23 cellular contexts compared by ENCODE assay signal in genomic region chr5:73137575-73138530, GRCh38. TPM values are rescaled to one million over a fixed set of nuclear protein-coding genes. Genes with fewer than 3 reads are reported as not detected.
DNase-seq lines count a peak whose midpoint lies in the region; FAIRE-seq and TF ChIP-seq lines count a peak whose summit lies in the region.
"Had no signal": no experiment of that assay in that cellular context is flagged by ENCODE, and none has a peak within 500 bp of the region (broad histone marks: within the 10 kb centered on the region; RNA-seq: fewer than 3 reads in every experiment).

No MANE protein-coding gene starts in this region.

- DNase-seq in bronchial epithelial cell (ENCODE audit: low read depth) (peak; percentile 24), keratinocyte (ENCODE audit: low read depth, low spot score) (no peak), small intestine (peak; percentile 93), smooth muscle cell (lab: John Stamatoyannopoulos, UW; ENCODE audit: unreplicated experiment) (no peak), ovary (no peak)
- DNase-seq in activated naive CD4-positive, alpha-beta T cell treated with Interleukin-2 at 50 U/mL for 16 hours, result no peak
- DNase-seq: AML-193, COR-L47, DMS 273 treated with DMSO at 0.1 percent for 48 hours, DND-41, H9, IMR-90, Karpas-422, NCI-H1417 treated with DMSO at 0.1 percent for 48 hours, NCI-H187 treated with DMSO at 0.1 percent for 48 hours, NCI-H226, NCI-H524 had no signal

- H3K4me2 ChIP-seq in OCI-LY3 (ENCODE audit: low read length), result peak overlapping the region; percentile 75
- H3K4me2 ChIP-seq in keratinocyte (ENCODE audit: control insufficient read depth, extremely low read depth, insufficient read depth, low read depth, low read length), result peak overlapping the region; percentile 28
- H3K4me2 ChIP-seq in smooth muscle cell, result no peak overlapping the region

- H3K27ac ChIP-seq in OCI-LY3 (ENCODE audit: low read length) (peak overlapping the region; percentile 8; the same call in 1 of the 2 replicates), keratinocyte (ENCODE audit: control insufficient read depth, insufficient read depth, low read length) (no peak overlapping the region), small intestine (ENCODE audit: low read depth in 1 of 2, low read length in 1 of 2) (peak overlapping the region; percentile 46 to 63), smooth muscle cell (ENCODE audit: low read depth) (no peak overlapping the region), ovary (no peak overlapping the region)
- H3K27ac ChIP-seq: C4-2B, SJSA1 had no signal

- H4K20me1 ChIP-seq in OCI-LY3 (ENCODE audit: insufficient read depth, low read length) (no peaks in the 10 kb centered on the region), keratinocyte (ENCODE audit: control insufficient read depth, extremely low read depth, insufficient read depth, low read length) (no peaks in the 10 kb centered on the region), smooth muscle cell (ENCODE audit: low read depth) (no peaks in the 10 kb centered on the region)

- no peaks in the 10 kb centered on the region for H3K79me2 ChIP-seq in OCI-LY3 (ENCODE audit: low read length)
- H3K79me2 ChIP-seq in keratinocyte (ENCODE audit: control insufficient read depth, insufficient read depth, low read length), result no peaks in the 10 kb centered on the region
- H3K79me2 ChIP-seq in smooth muscle cell (ENCODE audit: low read depth), result no peaks in the 10 kb centered on the region

- no peaks in the 10 kb centered on the region for H3K36me3 ChIP-seq in OCI-LY3 (replicated peaks; ENCODE audit: low read depth, low read length)
- H3K36me3 ChIP-seq in bronchial epithelial cell (ENCODE audit: control insufficient read depth, insufficient read depth, low read length), result no peaks in the 10 kb centered on the region
- no peaks in the 10 kb centered on the region for H3K36me3 ChIP-seq in keratinocyte (ENCODE audit: control insufficient read depth in 2 of 2, extremely low read depth in 1 of 2, insufficient read depth in 2 of 2, low read length in 2 of 2)
- H3K36me3 ChIP-seq in small intestine (ENCODE audit: control insufficient read depth in 2 of 2, insufficient read depth in 2 of 2, low read length in 2 of 2), result no peaks in the 10 kb centered on the region
- no peaks in the 10 kb centered on the region for H3K36me3 ChIP-seq in smooth muscle cell (ENCODE audit: low read depth)
- no peaks in the 10 kb centered on the region for H3K36me3 ChIP-seq in ovary
- H3K36me3 ChIP-seq: SJSA1 had no signal

- H3K27me3 ChIP-seq in OCI-LY3 (ENCODE audit: low read depth, low read length) (peaks cover 46% of the 10 kb centered on the region), bronchial epithelial cell (ENCODE audit: control insufficient read depth, insufficient read depth, low read length) (no peaks in the 10 kb centered on the region), keratinocyte (ENCODE audit: control insufficient read depth, extremely low read depth, insufficient read depth, low read length) (no peaks in the 10 kb centered on the region), small intestine (ENCODE audit: control insufficient read depth in 2 of 2, insufficient read depth in 2 of 2, low read length in 2 of 2) (no peaks in the 10 kb centered on the region), smooth muscle cell (ENCODE audit: low read depth) (no peaks in the 10 kb centered on the region), ovary (no peaks in the 10 kb centered on the region)
- H3K27me3 ChIP-seq: SJSA1 had no signal

- no peak for TF ChIP-seq POLR2A in ovary (IDR thresholded peaks at IDR 0.05)

- intact Hi-C loops in ovary (cut with DNase I), result no loop called here

- TF ChIP-seq CTCF in OCI-LY3 (IDR thresholded peaks at IDR 0.05; ENCODE audit: low read depth, low read length) (no peak), bronchial epithelial cell (IDR thresholded peaks at IDR 0.05; ENCODE audit: insufficient read depth, low read length, severe bottlenecking) (no peak), keratinocyte (optimal IDR thresholded peaks at IDR 0.05 in 1 of 3, IDR thresholded peaks at IDR 0.05 in 1 of 3, conservative IDR thresholded peaks at IDR 0.05 in 1 of 3; ENCODE audit: extremely low read depth in 1 of 3, insufficient read depth in 2 of 3, low read length in 3 of 3) (no peak), smooth muscle cell (IDR thresholded peaks at IDR 0.05; ENCODE audit: borderline replicate concordance, insufficient read depth, poor library complexity, severe bottlenecking) (no peak), ovary (IDR thresholded peaks at IDR 0.05) (no peak)

- H3F3A ChIP-seq in smooth muscle cell (ENCODE audit: low read depth), result no peaks in the 10 kb centered on the region

- peaks cover 25% of the 10 kb centered on the region for H3K4me1 ChIP-seq in OCI-LY3 (ENCODE audit: low read length)
- H3K4me1 ChIP-seq in keratinocyte (ENCODE audit: control insufficient read depth, extremely low read depth, insufficient read depth, low read length), result peaks cover 8% of the 10 kb centered on the region
- H3K4me1 ChIP-seq in small intestine (ENCODE audit: control insufficient read depth in 2 of 2, insufficient read depth in 1 of 2, low read depth in 1 of 2, low read length in 1 of 2), result peaks cover 2 to 3% of the 10 kb centered on the region in 2 donors
- H3K4me1 ChIP-seq in smooth muscle cell (ENCODE audit: low read depth), result no peaks in the 10 kb centered on the region
- H3K4me1 ChIP-seq in ovary (ENCODE audit: insufficient read depth), result no peaks in the 10 kb centered on the region

- WGBS in small intestine, 3 donors, result 23 to 67% (median 42%) methylated on average over 10 of the region's 10 CpGs
- WGBS in smooth muscle cell (ENCODE audit: low lambda C conversion rate), result 90% methylated on average over 10 of the region's 10 CpGs
- WGBS in ovary, 3 donors, result 88 to 93% (median 90%) methylated on average over 10 of the region's 10 CpGs

- dilution Hi-C loops in keratinocyte (cut with MboI; ENCODE audit: extremely low pct_ligation_motif_present, low sequenced_read_pairs), result no loop called here

- TF ChIP-seq EP300 in ovary (IDR thresholded peaks at IDR 0.05), result no peak

- FAIRE-seq in bronchial epithelial cell (lab: Jason Lieb, UNC), result peak; percentile 7
- peak; percentile 88 for FAIRE-seq in keratinocyte (lab: Jason Lieb, UNC)
- FAIRE-seq in small intestine (lab: Jason Lieb, UNC), result no peak
- FAIRE-seq: HTR-8/SVneo had no signal

- no peaks in the 10 kb centered on the region for H3K9me1 ChIP-seq in keratinocyte (ENCODE audit: control insufficient read depth, extremely low read depth, insufficient read depth, low read length)

- peak overlapping the region; percentile 8; the same call in 1 of the 2 replicates for H3K9ac ChIP-seq in OCI-LY3 (ENCODE audit: low read length)
- H3K9ac ChIP-seq in keratinocyte (ENCODE audit: control insufficient read depth, extremely low read depth, insufficient read depth, low read length), result no peak overlapping the region
- H3K9ac ChIP-seq in smooth muscle cell (ENCODE audit: low read depth), result no peak overlapping the region

- H3K4me3 ChIP-seq in OCI-LY3 (ENCODE audit: low read length), result peak overlapping the region; percentile 68
- no peak overlapping the region for H3K4me3 ChIP-seq in bronchial epithelial cell (ENCODE audit: low read depth, low read length)
- H3K4me3 ChIP-seq in keratinocyte (ENCODE audit: control insufficient read depth in 2 of 3, extremely low read depth in 1 of 3, insufficient read depth in 2 of 3, low read depth in 1 of 3, low read length in 3 of 3), result no peak overlapping the region
- H3K4me3 ChIP-seq in small intestine (ENCODE audit: low read depth in 1 of 2, low read length in 2 of 2), result no peak overlapping the region
- no peak overlapping the region for H3K4me3 ChIP-seq in smooth muscle cell
- H3K4me3 ChIP-seq in ovary, result no peak overlapping the region
- H3K4me3 ChIP-seq: SJSA1 had no signal

- H2AFZ ChIP-seq in OCI-LY3 (ENCODE audit: low read depth, low read length) (peak overlapping the region; percentile 54; the same call in 1 of the 2 replicates), keratinocyte (ENCODE audit: control insufficient read depth, low read length) (peak overlapping the region; percentile 66), smooth muscle cell (ENCODE audit: low read depth) (no peak overlapping the region)

- H3K9me3 ChIP-seq in OCI-LY3 (ENCODE audit: insufficient read depth, low read length), result no peaks in the 10 kb centered on the region
- H3K9me3 ChIP-seq in keratinocyte (ENCODE audit: control insufficient read depth, low read depth, low read length), result no peaks in the 10 kb centered on the region
- no peaks in the 10 kb centered on the region for H3K9me3 ChIP-seq in small intestine (ENCODE audit: control insufficient read depth, low read depth)
- no peaks in the 10 kb centered on the region for H3K9me3 ChIP-seq in smooth muscle cell (replicated peaks; ENCODE audit: low read depth)
- H3K9me3 ChIP-seq in ovary, result no peaks in the 10 kb centered on the region
- H3K9me3 ChIP-seq: SJSA1 had no signal

RNA-seq across cellular contexts. Expression of gene TMEM171, which starts 17.5 kb away (rescaled TPM):
- 0.26 and 0.51 TPM in 2 replicates for total RNA-seq in bronchial epithelial cell
- polyA plus RNA-seq in keratinocyte, result 8.7 to 10.3 TPM (median 8.8 TPM) in 3 replicates
- 0.35 TPM for polyA plus RNA-seq in keratinocyte (2011; ENCODE audit: low read depth)
- polyA plus RNA-seq in keratinocyte (2011; cell fraction: cytosol; rRNA removed), result 6.6 and 7.1 TPM in 2 replicates
- polyA plus RNA-seq in keratinocyte (2011; cell fraction: nucleus; rRNA removed), result 12.9 and 14.1 TPM in 2 replicates
- 2.2 and 7.8 TPM in 2 replicates for polyA plus RNA-seq in keratinocyte (2012; ENCODE audit: low replicate concordance)
- 4.2 to 6.0 TPM (median 5.6 TPM) in 3 replicates for polyA minus RNA-seq in keratinocyte
- 6.9 TPM for polyA minus RNA-seq in keratinocyte (2011; cell fraction: cytosol; rRNA and poly(A)+ RNA removed)
- polyA minus RNA-seq in keratinocyte (2011; cell fraction: nucleus; rRNA and poly(A)+ RNA removed), result 5.2 and 7.9 TPM in 2 replicates
- 10 to 100 TPM in 1 of 3 donors, 1 to 10 TPM in 2; 5.1 to 38.1 (median 6.3) TPM for polyA plus RNA-seq in small intestine
- total RNA-seq in smooth muscle cell, result not detected in 2 replicates
- polyA plus RNA-seq in smooth muscle cell, result 0.54 and 0.89 TPM in 2 replicates
- total RNA-seq in ovary, result not detected
- polyA plus RNA-seq in ovary, result under 1 TPM; 0.10 to 0.42 TPM
- total RNA-seq: G401 had no signal

RNA-seq across cellular contexts. Expression of gene TMEM174, which starts 35.1 kb away (rescaled TPM):
- not detected in 2 replicates for total RNA-seq in bronchial epithelial cell
- polyA plus RNA-seq in keratinocyte, result not detected in 3 replicates
- not detected for polyA plus RNA-seq in keratinocyte (2011; ENCODE audit: low read depth)
- polyA plus RNA-seq in keratinocyte (2011; cell fraction: cytosol; rRNA removed), result not detected in 2 replicates
- not detected in 2 replicates for polyA plus RNA-seq in keratinocyte (2011; cell fraction: nucleus; rRNA removed)
- polyA plus RNA-seq in keratinocyte (2012; ENCODE audit: low replicate concordance), result not detected in 2 replicates
- polyA minus RNA-seq in keratinocyte, result not detected in 3 replicates
- not detected for polyA minus RNA-seq in keratinocyte (2011; cell fraction: cytosol; rRNA and poly(A)+ RNA removed)
- polyA minus RNA-seq in keratinocyte (2011; cell fraction: nucleus; rRNA and poly(A)+ RNA removed), result not detected in 2 replicates
- polyA plus RNA-seq in small intestine, result not detected
- not detected in 2 replicates for total RNA-seq in smooth muscle cell
- polyA plus RNA-seq in smooth muscle cell, result not detected in 2 replicates
- total RNA-seq in ovary, result not detected
- not detected for polyA plus RNA-seq in ovary
- total RNA-seq: G401, H9, IMR-90, MCF 10A, SJSA1 had no signal
- polyA plus RNA-seq: IMR-90 had no signal

Comparison
In these comparisons a context has a peak if more than half of its experiments do, and no peak if none do; other contexts are left out.
1. H3K27ac ChIP-seq: peak in OCI-LY3 (single experiment) and small intestine (2 of 2); none in keratinocyte (single experiment), smooth muscle cell (single experiment) and ovary (0 of 2).
2. DNase-seq: peak in bronchial epithelial cell (single experiment) and small intestine (single experiment); none in keratinocyte (single experiment), activated naive CD4-positive, alpha-beta T cell treated with Interleukin-2 at 50 U/mL for 16 hours (single experiment), smooth muscle cell (single experiment) and ovary (0 of 5).